19 cellular contexts compared by ENCODE assay signal in the genomic region with DNA sequence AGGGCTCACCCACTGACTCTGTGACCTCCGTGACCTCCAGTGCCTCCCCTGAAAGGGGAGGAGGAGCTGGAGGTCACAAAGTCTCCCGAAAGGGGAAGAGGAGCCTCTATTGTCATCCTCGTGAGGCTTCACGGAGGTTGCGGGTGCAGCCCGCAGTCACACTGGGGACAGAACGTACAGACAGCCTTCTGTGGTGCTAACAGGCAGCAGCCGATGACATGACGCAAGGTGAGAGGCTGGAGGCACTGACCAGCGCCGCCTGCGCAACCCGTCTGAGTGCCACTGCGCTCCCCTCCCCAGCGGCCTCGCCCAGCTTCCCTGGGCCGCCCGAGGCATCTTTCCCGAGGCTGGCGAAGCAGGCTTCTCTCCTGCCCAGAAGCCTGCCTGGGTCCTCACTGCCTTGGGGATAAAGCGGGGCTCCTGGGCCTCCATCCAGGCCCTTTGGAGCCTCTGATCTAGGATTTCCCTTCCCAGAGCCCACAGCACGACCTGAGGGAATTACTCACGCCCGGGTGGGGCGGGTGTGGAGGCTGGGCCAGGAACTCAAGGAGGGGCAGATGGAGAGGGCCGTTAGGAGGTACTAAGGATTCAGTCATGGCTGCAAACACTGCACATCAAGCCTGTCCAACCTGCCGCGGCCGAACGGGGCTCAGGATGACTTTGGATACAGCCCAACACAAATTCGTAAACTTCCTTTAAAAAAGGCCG. TPM values are rescaled to one million over a fixed set of nuclear protein-coding genes. Genes with fewer than 3 reads are reported as not detected.
DNase-seq lines count a peak whose midpoint lies in the region; ATAC-seq, FAIRE-seq and TF ChIP-seq lines count a peak whose summit lies in the region.
"Had no signal": no experiment of that assay in that cellular context is flagged by ENCODE, and none has a peak within 500 bp of the region (broad histone marks: within the 10 kb centered on the region; RNA-seq: fewer than 3 reads in every experiment).

No MANE protein-coding gene starts in this region.

- H3K27ac ChIP-seq in HCT116 (ENCODE audit: low read depth, low read length), result no peak overlapping the region; the same call in 1 of the 2 replicates
- peak overlapping the region; percentile 17; the same call in 1 of the 2 replicates for H3K27ac ChIP-seq in PC-9
- no peak overlapping the region for H3K27ac ChIP-seq in kidney (ENCODE audit: low read depth in 2 of 2, low read length in 2 of 2)
- peak overlapping the region in 1 of 4 donors; percentile 48 for H3K27ac ChIP-seq in sigmoid colon
- H3K27ac ChIP-seq: ovary, thoracic aorta had no signal

- DNase-seq in HCT116 (ENCODE audit: low read depth, low spot score) (no peak), PC-9 (peak; percentile 61 to 93), kidney (peak; percentile 84), sigmoid colon (peak; percentile 57), NCI-H146 treated with DMSO at 0.1 percent for 48 hours (lab: John Stamatoyannopoulos, UW; ENCODE audit: unreplicated experiment) (no peak), middle frontal gyrus (ENCODE audit: extremely low spot score, low spot score) (no peak)
- DNase-seq: activated CD4-positive, alpha-beta T cell treated with anti-CD3 and anti-CD28 coated beads, Interleukin-2, amount 50 U/mL, for 4 hours; C1 segment of cervical spinal cord; EL; ovary; SHP77 treated with DMSO at 0.1 percent for 48 hours; T-helper 9 cell had no signal

- no TSS peak for BruUV-seq in HCT116 (replicated peaks; lab: Mats Ljungman, UMichigan)
- no TSS peak for BruUV-seq in PC-9 (replicated peaks; lab: Mats Ljungman, UMichigan)

- no peak for TF ChIP-seq CTCF in HCT116 (IDR thresholded peaks at IDR 0.05 in 2 of 3, conservative IDR thresholded peaks at IDR 0.05 in 1 of 3; ENCODE audit: borderline replicate concordance in 1 of 3, insufficient read depth in 1 of 3, low read depth in 2 of 3, low read length in 2 of 3)
- no peak for TF ChIP-seq CTCF in PC-9 (conservative IDR thresholded peaks at IDR 0.05)
- no peak for TF ChIP-seq CTCF in kidney (IDR thresholded peaks at IDR 0.05; ENCODE audit: borderline replicate concordance, extremely low read depth, insufficient read depth)
- TF ChIP-seq CTCF in sigmoid colon (IDR thresholded peaks at IDR 0.05), result no peak

- H4K20me1 ChIP-seq in HCT116 (ENCODE audit: insufficient read depth), result no peaks in the 10 kb centered on the region
- no peaks in the 10 kb centered on the region for H4K20me1 ChIP-seq in PC-9 (ENCODE audit: insufficient read depth)

- H3K4me3 ChIP-seq in HCT116 (replicated peaks in 1 of 2; ENCODE audit: low read depth in 1 of 2, low read length in 2 of 2) (no peak overlapping the region), PC-9 (no peak overlapping the region), kidney (ENCODE audit: low read length in 2 of 2) (no peak overlapping the region), sigmoid colon (no peak overlapping the region)
- H3K4me3 ChIP-seq: ovary, thoracic aorta had no signal

- no peaks in the 10 kb centered on the region for H3K9me2 ChIP-seq in HCT116 (ENCODE audit: insufficient read depth)
- no peaks in the 10 kb centered on the region for H3K9me2 ChIP-seq in PC-9 (ENCODE audit: insufficient read depth)

- no peaks in the 10 kb centered on the region for H3K79me2 ChIP-seq in HCT116 (ENCODE audit: insufficient read depth, low read length)
- H3K79me2 ChIP-seq in PC-9 (ENCODE audit: low read depth), result no peaks in the 10 kb centered on the region

- no peak overlapping the region for H3K9ac ChIP-seq in HCT116 (ENCODE audit: low read length)
- no peak overlapping the region for H3K9ac ChIP-seq in kidney (ENCODE audit: low read length in 2 of 2)

- no peaks in the 10 kb centered on the region for H3K36me3 ChIP-seq in HCT116 (ENCODE audit: control insufficient read depth in 1 of 2, insufficient read depth in 2 of 2, low read length in 2 of 2)
- H3K36me3 ChIP-seq in PC-9 (ENCODE audit: low read depth), result no peaks in the 10 kb centered on the region
- no peaks in the 10 kb centered on the region for H3K36me3 ChIP-seq in kidney (ENCODE audit: control insufficient read depth in 1 of 2, insufficient read depth in 2 of 2, low read length in 2 of 2)
- no peaks in the 10 kb centered on the region for H3K36me3 ChIP-seq in sigmoid colon
- H3K36me3 ChIP-seq: ovary, thoracic aorta had no signal

- H3F3A ChIP-seq in PC-9 (ENCODE audit: insufficient read depth, low read depth), result peaks cover 60% of the 10 kb centered on the region

- H3K4me1 ChIP-seq in HCT116 (ENCODE audit: control insufficient read depth in 1 of 2, insufficient read depth in 2 of 2, low read length in 2 of 2) (peaks cover 54 to 77% of the 10 kb centered on the region in 2 experiments), PC-9 (replicated peaks; ENCODE audit: insufficient read depth) (peaks cover 74% of the 10 kb centered on the region), kidney (ENCODE audit: control insufficient read depth in 1 of 2, insufficient read depth in 1 of 2, low read depth in 1 of 2, low read length in 2 of 2) (peaks cover 17 to 24% of the 10 kb centered on the region in 2 donors), sigmoid colon (peaks cover 0 to 13% (median 9%) of the 10 kb centered on the region in 4 donors)

- intact Hi-C loops in HCT116 (cut with micrococcal nuclease) (no loop called here), PC-9 (cut with micrococcal nuclease; ENCODE audit: unreplicated experiment) (loop anchor here (2.0 to 10.0 kb wide), 4 partner anchors 99 to 377 kb away; a partner anchor contains a TSS), kidney (cut with DNase I) (no loop called here), sigmoid colon (cut with DNase I) (no loop called here)

- H2AFZ ChIP-seq in HCT116 (ENCODE audit: low read depth, low read length, poor library complexity, severe bottlenecking) (no peak overlapping the region), PC-9 (no peak overlapping the region)

- TF ChIP-seq POLR2A in HCT116 (IDR thresholded peaks at IDR 0.05; ENCODE audit: borderline replicate concordance, extremely low read depth, insufficient read depth, insufficient read length), result no peak
- TF ChIP-seq POLR2A in sigmoid colon (IDR thresholded peaks at IDR 0.05), result no peak

- WGBS in sigmoid colon, 2 donors, result 14 to 75% methylated on average over 32 of the region's 32 CpGs

- no peak for TF ChIP-seq RAD21 in HCT116 (IDR thresholded peaks at IDR 0.05; ENCODE audit: low read depth)

- TF ChIP-seq EP300 in sigmoid colon (IDR thresholded peaks at IDR 0.05), result no peak

- CTCF ChIA-PET in HCT116 (lab: Charles Lee) (no interaction called here), PC-9 (lab: Charles Lee) (interaction anchor here (0.6 kb wide), 1 partner anchor 224 kb away, joined by 4 read pairs; no protein-coding TSS in a partner anchor)

- no peak for FAIRE-seq in kidney (lab: Jason Lieb, UNC)
- FAIRE-seq: GM12891 had no signal

- H3K9me3 ChIP-seq in HCT116 (ENCODE audit: control insufficient read depth in 1 of 2, insufficient read depth in 1 of 2, low read depth in 1 of 2, low read length in 2 of 2), result no peaks in the 10 kb centered on the region
- no peaks in the 10 kb centered on the region for H3K9me3 ChIP-seq in PC-9 (ENCODE audit: insufficient read depth, low read depth)
- no peaks in the 10 kb centered on the region for H3K9me3 ChIP-seq in kidney (ENCODE audit: control insufficient read depth in 1 of 2, low read length in 2 of 2)
- H3K9me3 ChIP-seq in sigmoid colon, result no peaks in the 10 kb centered on the region
- H3K9me3 ChIP-seq: ovary, thoracic aorta had no signal

- POLR2A ChIA-PET in HCT116 (lab: Charles Lee), result no interaction called here
- POLR2A ChIA-PET in PC-9 (lab: Charles Lee; ENCODE audit: unreplicated experiment), result interaction anchor here (0.6 kb wide), 1 partner anchor 95 kb away, joined by 3 read pairs; no protein-coding TSS in a partner anchor

- no peak for ATAC-seq in HCT116
- no peak for ATAC-seq in HG02970 (IDR thresholded peaks at IDR 0.05; ENCODE audit: low FRiP score, unreplicated experiment)
- ATAC-seq in HG02588 (IDR thresholded peaks at IDR 0.05; ENCODE audit: unreplicated experiment), result no peak

- H3K27me3 ChIP-seq in HCT116 (ENCODE audit: insufficient read depth, low read length) (no peaks in the 10 kb centered on the region), PC-9 (ENCODE audit: insufficient read depth, low read depth) (no peaks in the 10 kb centered on the region), sigmoid colon (no peaks in the 10 kb centered on the region)
- H3K27me3 ChIP-seq: ovary had no signal

- RAD21 ChIA-PET in HCT116 (lab: Charles Lee; ENCODE audit: low non-redundant PET in 1 of 2, low total read pairs in 2 of 2, uncharacterized antibody in 2 of 2, unreplicated experiment in 2 of 2), result no interaction called here

- H3K4me2 ChIP-seq in HCT116 (ENCODE audit: low read length) (peak overlapping the region; percentile 40), PC-9 (peak overlapping the region; percentile 39)

TF ChIP-seq in HCT116, 20 proteins besides CTCF, POLR2A, EP300 and RAD21:
- TF ChIP-seq EZH2phosphoT487 (IDR thresholded peaks at IDR 0.05; ENCODE audit: borderline replicate concordance) (no peak), SIN3A (IDR thresholded peaks at IDR 0.05; ENCODE audit: low read depth) (no peak), TCF7L2 (IDR thresholded peaks at IDR 0.05; ENCODE audit: borderline replicate concordance, extremely low read depth, insufficient read depth, insufficient read length) (no peak), JUND (IDR thresholded peaks at IDR 0.05) (no peak)

RNA-seq across cellular contexts. Expression of a gene that starts 12.3 kb away (rescaled TPM):
- total RNA-seq in HCT116 (2021; ENCODE audit: unreplicated experiment) (not detected), PC-9 (2021) (0.52 and 0.78 TPM in 2 replicates), kidney (not detected), sigmoid colon (not detected)
- not detected in 2 replicates for polyA plus RNA-seq in HCT116 (2012)
- polyA plus RNA-seq in kidney (ENCODE audit: insufficient read depth, low read depth, low replicate concordance) (0.82 TPM), sigmoid colon (under 1 TPM in 1 of 3 donors, not detected in 2; 0.17 TPM)
- total RNA-seq: activated T-helper 1 cell treated with anti-CD3 and anti-CD28 coated beads, Interleukin-12 subunit alpha, Interleukin-12 subunit beta, Interleukin-2, Interleukin-4 antibody, amounts not matched to agents 30 ng/mL and 10 ng/mL and 1 ng/mL, durations not matched to agents 14 hours and 24 hours and 36 hours; aorta; LHCN-M2; thoracic aorta had no signal
- polyA plus RNA-seq: aorta, ovary had no signal

RNA-seq across cellular contexts. Expression of a gene that starts 14.3 kb away (rescaled TPM):
- total RNA-seq in HCT116 (2021; ENCODE audit: unreplicated experiment) (85.6 TPM), PC-9 (2021) (203 and 209 TPM in 2 replicates), kidney (127 TPM), sigmoid colon (10 to 100 TPM; 58.5 to 82.3 (median 61.6) TPM)
- polyA plus RNA-seq in HCT116 (2012), result 81.0 and 89.0 TPM in 2 replicates
- polyA plus RNA-seq in kidney (ENCODE audit: insufficient read depth, low read depth, low replicate concordance) (22.5 TPM), sigmoid colon (10 to 100 TPM; 18.0 to 51.5 (median 24.0) TPM)

RNA-seq across cellular contexts. Expression of a gene that starts 22.8 kb away (rescaled TPM):
- total RNA-seq in HCT116 (2021; ENCODE audit: unreplicated experiment), result not detected
- 0.15 and 0.34 TPM in 2 replicates for polyA plus RNA-seq in HCT116 (2012)
- total RNA-seq in PC-9 (2021), result 0.38 and 1.7 TPM in 2 replicates
- total RNA-seq in kidney, result 11.6 TPM
- 15.6 TPM for polyA plus RNA-seq in kidney (ENCODE audit: insufficient read depth, low read depth, low replicate concordance)
- total RNA-seq in sigmoid colon, result 1 to 10 TPM in 2 of 4 donors, under 1 TPM in 2; 0.36 to 1.8 (median 0.90) TPM
- 10 to 100 TPM in 1 of 3 donors, 1 to 10 TPM in 2; 3.0 to 23.8 (median 6.0) TPM for polyA plus RNA-seq in sigmoid colon
- total RNA-seq: activated T-helper 1 cell treated with anti-CD3 and anti-CD28 coated beads, Interleukin-12 subunit alpha, Interleukin-12 subunit beta, Interleukin-2, Interleukin-4 antibody, amounts not matched to agents 30 ng/mL and 10 ng/mL and 1 ng/mL, durations not matched to agents 14 hours and 24 hours and 36 hours; thoracic aorta had no signal

RNA-seq across cellular contexts. Expression of a gene that starts 51.6 kb away (rescaled TPM):
- total RNA-seq in HCT116 (2021; ENCODE audit: unreplicated experiment), result 74.8 TPM
- 49.6 and 52.9 TPM in 2 replicates for polyA plus RNA-seq in HCT116 (2012)
- total RNA-seq in PC-9 (2021), result 291 and 366 TPM in 2 replicates
- total RNA-seq in kidney, result 301 TPM
- 42.9 TPM for polyA plus RNA-seq in kidney (ENCODE audit: insufficient read depth, low read depth, low replicate concordance)
- 10 to 100 TPM; 21.2 to 59.1 (median 36.6) TPM for total RNA-seq in sigmoid colon
- 10 to 100 TPM; 11.8 to 68.0 (median 28.8) TPM for polyA plus RNA-seq in sigmoid colon

Comparison
In these comparisons a context has a peak if more than half of its experiments do, and no peak if none do; other contexts are left out.
1. DNase-seq: peak in PC-9 (2 of 2), kidney (single experiment) and sigmoid colon (single experiment); none in HCT116 (single experiment), NCI-H146 treated with DMSO at 0.1 percent for 48 hours (single experiment) and middle frontal gyrus (single experiment).